In the genomic region with DNA sequence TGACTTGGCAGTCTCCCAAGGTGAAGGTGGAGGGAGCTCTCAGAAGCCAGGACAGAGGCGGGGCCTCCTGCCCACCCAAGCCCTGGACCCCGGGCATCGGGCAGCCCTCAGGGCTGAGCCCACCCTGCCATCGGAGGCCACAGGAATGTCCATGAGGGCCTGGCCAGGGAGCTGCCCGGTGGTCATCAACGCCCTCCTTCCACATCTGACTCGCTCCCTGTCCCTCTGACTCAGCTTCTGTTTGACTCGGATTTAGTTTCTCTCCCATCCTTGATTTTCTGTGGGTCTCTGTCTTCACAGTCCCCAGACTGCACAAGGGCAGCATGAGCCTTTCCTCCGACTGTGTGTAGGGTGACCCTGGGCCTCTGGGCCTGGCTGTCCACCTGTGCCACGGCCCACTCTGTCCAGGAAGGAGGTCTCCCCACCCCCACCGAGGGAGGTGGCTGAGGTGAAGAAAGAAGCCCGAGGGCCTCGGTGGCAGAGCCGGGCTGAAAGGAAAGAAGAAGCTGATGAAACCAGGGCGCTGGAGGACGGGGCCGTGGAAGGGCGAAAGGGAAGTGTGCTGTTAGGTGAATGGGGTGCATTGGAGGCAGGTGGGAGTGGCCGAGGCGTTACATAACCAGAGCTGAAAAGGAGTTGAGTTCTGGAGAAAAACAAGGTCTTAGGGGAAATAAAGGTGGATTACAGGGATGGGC, we compare ENCODE assay signal across 12 cellular contexts. TPM values are rescaled to one million over a fixed set of nuclear protein-coding genes. Genes with fewer than 3 reads are reported as not detected.
DNase-seq lines count a peak whose midpoint lies in the region; TF ChIP-seq lines count a peak whose summit lies in the region.
"Had no signal": no experiment of that assay in that cellular context is flagged by ENCODE, and none has a peak within 500 bp of the region (broad histone marks: within the 10 kb centered on the region; RNA-seq: fewer than 3 reads in every experiment).

No MANE protein-coding gene starts in this region.

- no peak overlapping the region for H3K4me3 ChIP-seq in hepatocyte

- peaks cover 1% of the 10 kb centered on the region for H3K27me3 Mint-ChIP-seq in activated T-helper 2 cell treated with anti-CD3 and anti-CD28 coated beads, Interferon-gamma antibody, Interleukin-2, Interleukin-4, amounts not matched to agents 10 μg/mL and 5 μg/mL and 100 μg/mL, durations not matched to agents 14 hours and 24 hours and 36 hours (ENCODE audit: low read depth)
- H3K27me3 Mint-ChIP-seq in mesothelial cell of epicardium (ENCODE audit: low read depth) = peaks cover 1% of the 10 kb centered on the region

- DNase-seq in AML-193 (lab: John Stamatoyannopoulos, UW) (peak; percentile 84 to 87), Kasumi-1 (lab: John Stamatoyannopoulos, UW) (peak; percentile 24 to 41), mesothelial cell of epicardium (ENCODE audit: low spot score in 2 of 2, unreplicated experiment in 2 of 2) (no peak), middle frontal gyrus (ENCODE audit: extremely low spot score, low spot score) (no peak), hepatocyte (ENCODE audit: low spot score) (no peak), COLO829 (ENCODE audit: low spot score) (no peak), NCI-H1105 treated with DMSO at 0.1 percent for 48 hours (lab: John Stamatoyannopoulos, UW) (no peak)
- DNase-seq in activated T-helper 2 cell treated with anti-CD3 and anti-CD28 coated beads, Interferon-gamma antibody, Interleukin-2, Interleukin-4, amounts not matched to agents 10 μg/mL and 5 μg/mL and 100 μg/mL, durations not matched to agents 14 hours and 24 hours and 36 hours (ENCODE audit: low spot score) = no peak
- DNase-seq: activated CD4-positive, alpha-beta T cell treated with anti-CD3 and anti-CD28 coated beads for 1 hour; NCI-H1048 had no signal

- H3K27me3 ChIP-seq in hepatocyte = no peaks in the 10 kb centered on the region

- H3K4me2 ChIP-seq in hepatocyte = no peak overlapping the region

- WGBS in hepatocyte (ENCODE audit: low lambda C conversion rate, missing lambda C conversion rate) = 82% methylated on average over 19 of the region's 20 CpGs

- H3K9me2 ChIP-seq in hepatocyte (replicated peaks; ENCODE audit: insufficient read depth) = no peaks in the 10 kb centered on the region

- peaks cover 11% of the 10 kb centered on the region for H3K4me1 Mint-ChIP-seq in activated T-helper 2 cell treated with anti-CD3 and anti-CD28 coated beads, Interferon-gamma antibody, Interleukin-2, Interleukin-4, amounts not matched to agents 10 μg/mL and 5 μg/mL and 100 μg/mL, durations not matched to agents 14 hours and 24 hours and 36 hours (ENCODE audit: low read depth)
- H3K4me1 Mint-ChIP-seq in mesothelial cell of epicardium = peaks cover 25% of the 10 kb centered on the region

- no peaks in the 10 kb centered on the region for H3K4me1 ChIP-seq in hepatocyte (ENCODE audit: insufficient read depth)

- no peaks in the 10 kb centered on the region for H3K36me3 ChIP-seq in hepatocyte (replicated peaks; ENCODE audit: insufficient read depth, low read depth)

- H3K27ac Mint-ChIP-seq in activated T-helper 2 cell treated with anti-CD3 and anti-CD28 coated beads, Interferon-gamma antibody, Interleukin-2, Interleukin-4, amounts not matched to agents 10 μg/mL and 5 μg/mL and 100 μg/mL, durations not matched to agents 14 hours and 24 hours and 36 hours = peak overlapping the region; percentile 2
- H3K27ac Mint-ChIP-seq in mesothelial cell of epicardium = peak overlapping the region; percentile 75
- H3K27ac Mint-ChIP-seq: activated naive CD8-positive, alpha-beta T cell had no signal

- no peaks in the 10 kb centered on the region for H3K9me3 ChIP-seq in hepatocyte (ENCODE audit: low read depth)

- H3K9me3 Mint-ChIP-seq in activated T-helper 2 cell treated with anti-CD3 and anti-CD28 coated beads, Interferon-gamma antibody, Interleukin-2, Interleukin-4, amounts not matched to agents 10 μg/mL and 5 μg/mL and 100 μg/mL, durations not matched to agents 14 hours and 24 hours and 36 hours = no peaks in the 10 kb centered on the region
- no peaks in the 10 kb centered on the region for H3K9me3 Mint-ChIP-seq in mesothelial cell of epicardium

- H3K79me2 ChIP-seq in hepatocyte = no peaks in the 10 kb centered on the region

- H3K4me3 Mint-ChIP-seq in activated T-helper 2 cell treated with anti-CD3 and anti-CD28 coated beads, Interferon-gamma antibody, Interleukin-2, Interleukin-4, amounts not matched to agents 10 μg/mL and 5 μg/mL and 100 μg/mL, durations not matched to agents 14 hours and 24 hours and 36 hours (ENCODE audit: low read depth) = no peak overlapping the region
- H3K4me3 Mint-ChIP-seq in mesothelial cell of epicardium = no peak overlapping the region
- H3K4me3 Mint-ChIP-seq: activated naive CD8-positive, alpha-beta T cell had no signal

- no peaks in the 10 kb centered on the region for H3K36me3 Mint-ChIP-seq in activated T-helper 2 cell treated with anti-CD3 and anti-CD28 coated beads, Interferon-gamma antibody, Interleukin-2, Interleukin-4, amounts not matched to agents 10 μg/mL and 5 μg/mL and 100 μg/mL, durations not matched to agents 14 hours and 24 hours and 36 hours (ENCODE audit: low read depth)
- no peaks in the 10 kb centered on the region for H3K36me3 Mint-ChIP-seq in mesothelial cell of epicardium
- H3K36me3 Mint-ChIP-seq: activated naive CD8-positive, alpha-beta T cell had no signal

- no peak overlapping the region for H3K27ac ChIP-seq in hepatocyte

- intact Hi-C loops in activated T-helper 2 cell treated with anti-CD3 and anti-CD28 coated beads, Interferon-gamma antibody, Interleukin-2, Interleukin-4, amounts not matched to agents 10 μg/mL and 5 μg/mL and 100 μg/mL, durations not matched to agents 14 hours and 24 hours and 36 hours (cut with micrococcal nuclease) = no loop called here

- H2AFZ ChIP-seq in hepatocyte = no peak overlapping the region

- H4K20me1 ChIP-seq in hepatocyte (ENCODE audit: insufficient read depth, poor library complexity, severe bottlenecking) = no peaks in the 10 kb centered on the region

- TF ChIP-seq CTCF in mesothelial cell of epicardium (IDR thresholded peaks at IDR 0.05; ENCODE audit: unreplicated experiment) (no peak), hepatocyte (IDR thresholded peaks at IDR 0.05; ENCODE audit: poor library complexity) (no peak)

RNA-seq across cellular contexts. Expression of a gene that starts 16.8 kb away (rescaled TPM):
- total RNA-seq in activated T-helper 2 cell treated with anti-CD3 and anti-CD28 coated beads, Interferon-gamma antibody, Interleukin-2, Interleukin-4, amounts not matched to agents 10 μg/mL and 5 μg/mL and 100 μg/mL, durations not matched to agents 14 hours and 24 hours and 36 hours = 168 and 169 TPM in 2 replicates
- total RNA-seq in mesothelial cell of epicardium = 73.7 to 83.1 TPM (median 80.1 TPM) in 3 replicates
- 113 and 124 TPM in 2 replicates for total RNA-seq in hepatocyte
- polyA plus RNA-seq in hepatocyte = 98.1 and 101 TPM in 2 replicates

RNA-seq across cellular contexts. Expression of a gene that starts 41.8 kb away (rescaled TPM):
- total RNA-seq in activated T-helper 2 cell treated with anti-CD3 and anti-CD28 coated beads, Interferon-gamma antibody, Interleukin-2, Interleukin-4, amounts not matched to agents 10 μg/mL and 5 μg/mL and 100 μg/mL, durations not matched to agents 14 hours and 24 hours and 36 hours = 312 and 317 TPM in 2 replicates
- 0.36 to 0.54 TPM (median 0.51 TPM) in 3 replicates for total RNA-seq in mesothelial cell of epicardium
- total RNA-seq in hepatocyte = 2.6 and 3.2 TPM in 2 replicates
- 4.9 and 6.1 TPM in 2 replicates for polyA plus RNA-seq in hepatocyte

RNA-seq across cellular contexts. Expression of a gene that starts 57.7 kb away (rescaled TPM):
- 0.14 and 0.27 TPM in 2 replicates for total RNA-seq in activated T-helper 2 cell treated with anti-CD3 and anti-CD28 coated beads, Interferon-gamma antibody, Interleukin-2, Interleukin-4, amounts not matched to agents 10 μg/mL and 5 μg/mL and 100 μg/mL, durations not matched to agents 14 hours and 24 hours and 36 hours
- total RNA-seq in mesothelial cell of epicardium (70.9 to 86.4 TPM (median 80.6 TPM) in 3 replicates), hepatocyte (32.7 and 52.5 TPM in 2 replicates)
- 43.8 and 57.9 TPM in 2 replicates for polyA plus RNA-seq in hepatocyte
- total RNA-seq: pulmonary artery endothelial cell had no signal

Comparison
In these comparisons a context has a peak if more than half of its experiments do, and no peak if none do; other contexts are left out.
1. DNase-seq: peak in AML-193 (2 of 2) and Kasumi-1 (2 of 2); none in activated T-helper 2 cell treated with anti-CD3 and anti-CD28 coated beads, Interferon-gamma antibody, Interleukin-2, Interleukin-4, amounts not matched to agents 10 μg/mL and 5 μg/mL and 100 μg/mL, durations not matched to agents 14 hours and 24 hours and 36 hours (single experiment), mesothelial cell of epicardium (0 of 2), middle frontal gyrus (single experiment), hepatocyte (single experiment), COLO829 (single experiment) and NCI-H1105 treated with DMSO at 0.1 percent for 48 hours (single experiment).
2. RNA of a gene that starts 41.8 kb away (total RNA-seq): 312 to 317 TPM in activated T-helper 2 cell treated with anti-CD3 and anti-CD28 coated beads, Interferon-gamma antibody, Interleukin-2, Interleukin-4, amounts not matched to agents 10 μg/mL and 5 μg/mL and 100 μg/mL, durations not matched to agents 14 hours and 24 hours and 36 hours; 2.6 to 3.2 TPM in hepatocyte and 0.36 to 0.54 TPM in mesothelial cell of epicardium; every median in the first group is over 10 times any median in the second.
3. RNA of a gene that starts 57.7 kb away (total RNA-seq): 70.9 to 86.4 TPM in mesothelial cell of epicardium and 32.7 to 52.5 TPM in hepatocyte; 0.14 to 0.27 TPM in activated T-helper 2 cell treated with anti-CD3 and anti-CD28 coated beads, Interferon-gamma antibody, Interleukin-2, Interleukin-4, amounts not matched to agents 10 μg/mL and 5 μg/mL and 100 μg/mL, durations not matched to agents 14 hours and 24 hours and 36 hours; every median in the first group is over 10 times any median in the second.